18 cellular contexts compared by ENCODE assay signal in the genomic region with DNA sequence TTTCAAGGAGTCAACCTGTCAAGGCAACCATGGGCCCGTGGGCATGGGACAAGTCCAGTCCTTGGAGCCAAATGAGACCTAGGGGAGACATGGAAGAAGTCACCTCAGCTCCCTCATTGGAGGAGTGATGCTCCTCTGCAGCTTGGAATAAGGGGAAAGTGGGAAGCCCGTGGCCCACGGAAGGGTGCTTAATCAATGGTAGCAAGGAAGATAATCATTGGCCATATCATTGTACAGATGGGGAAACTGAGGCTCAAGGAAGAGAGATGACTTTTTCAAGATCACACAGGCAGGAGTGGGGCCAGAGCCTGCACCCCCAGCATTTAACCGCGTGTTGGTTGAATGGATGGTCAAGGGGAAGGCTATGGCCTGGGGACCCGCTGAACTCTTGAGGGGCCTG.
DNase-seq lines count a peak whose midpoint lies in the region; ATAC-seq and TF ChIP-seq lines count a peak whose summit lies in the region.
"Had no signal": no experiment of that assay in that cellular context is flagged by ENCODE, and none has a peak within 500 bp of the region (broad histone marks: within the 10 kb centered on the region; RNA-seq: fewer than 3 reads in every experiment).

No MANE protein-coding gene starts in this region.

- H3K9me3 ChIP-seq in RWPE2 (ENCODE audit: severe bottlenecking): no peaks in the 10 kb centered on the region
- H3K9me3 ChIP-seq in upper lobe of right lung: no peaks in the 10 kb centered on the region
- H3K9me3 ChIP-seq: BLaER1 treated with 17β-estradiol and CSF1 and Interleukin-3, amounts not matched to agents 10 nM and 100 nM; HAP-1 had no signal

- intact Hi-C loops in upper lobe of right lung (cut with DNase I): no loop called here

- H3K27ac ChIP-seq in RWPE2 (ENCODE audit: poor library complexity, severe bottlenecking): peak overlapping the region; percentile 100
- H3K27ac ChIP-seq in upper lobe of right lung: no peak overlapping the region
- H3K27ac ChIP-seq: BLaER1 treated with 17β-estradiol and CSF1 and Interleukin-3, amounts not matched to agents 10 nM and 100 nM; GM23248 had no signal

- H3K27me3 ChIP-seq in RWPE2 (ENCODE audit: insufficient read depth, poor library complexity, severe bottlenecking) (no peaks in the 10 kb centered on the region), upper lobe of right lung (peaks cover 20% of the 10 kb centered on the region)

- H3K27ac Mint-ChIP-seq in stimulated activated naive CD8-positive, alpha-beta T cell treated with anti-CD3 and anti-CD28 coated beads, Interleukin-15, amount 100 ng/mL, for 72 hours: peak overlapping the region; percentile 59 to 93
- H3K27ac Mint-ChIP-seq in T-helper 2 cell treated with Interferon-gamma antibody and Interleukin-4, amounts not matched to agents 5 μg/mL and 100 μg/mL, for 36 hours: no peak overlapping the region
- H3K27ac Mint-ChIP-seq: B cell; CD8-positive, alpha-beta T cell had no signal

- peaks cover 29% of the 10 kb centered on the region for H3K27me3 Mint-ChIP-seq in stimulated activated naive CD8-positive, alpha-beta T cell treated with anti-CD3 and anti-CD28 coated beads, Interleukin-15, amount 100 ng/mL, for 72 hours
- peaks cover 27% of the 10 kb centered on the region for H3K27me3 Mint-ChIP-seq in T-helper 2 cell treated with Interferon-gamma antibody and Interleukin-4, amounts not matched to agents 5 μg/mL and 100 μg/mL, for 36 hours (ENCODE audit: low read depth)

- ATAC-seq in stimulated activated naive CD8-positive, alpha-beta T cell treated with anti-CD3 and anti-CD28 coated beads, Interleukin-15, amount 100 ng/mL, for 72 hours: no peak
- ATAC-seq in stimulated activated naive CD8-positive, alpha-beta T cell treated with anti-CD3 and anti-CD28 coated beads, Interleukin-15, Interleukin-2, amounts not matched to agents 100 U/mL and 50 U/mL, for 24 hours: no peak
- ATAC-seq in RWPE2 (ENCODE audit: low read depth): no peak
- no peak for ATAC-seq in left lobe of liver
- ATAC-seq in upper lobe of right lung: no peak
- ATAC-seq in GM21423 (IDR thresholded peaks at IDR 0.05; ENCODE audit: unreplicated experiment): no peak
- ATAC-seq: CD8-positive, alpha-beta T cell; HepG2 had no signal

- H3K36me3 Mint-ChIP-seq in T-helper 2 cell treated with Interferon-gamma antibody and Interleukin-4, amounts not matched to agents 5 μg/mL and 100 μg/mL, for 36 hours (ENCODE audit: low read depth): no peaks in the 10 kb centered on the region
- H3K36me3 Mint-ChIP-seq: CD8-positive, alpha-beta T cell had no signal

- H3K4me3 Mint-ChIP-seq in stimulated activated naive CD8-positive, alpha-beta T cell treated with anti-CD3 and anti-CD28 coated beads, Interleukin-15, amount 100 ng/mL, for 72 hours: peak overlapping the region in 1 of 2 donors; percentile 23
- no peak overlapping the region for H3K4me3 Mint-ChIP-seq in T-helper 2 cell treated with Interferon-gamma antibody and Interleukin-4, amounts not matched to agents 5 μg/mL and 100 μg/mL, for 36 hours
- H3K4me3 Mint-ChIP-seq: B cell; CD8-positive, alpha-beta T cell had no signal

- no peak for DNase-seq in stimulated activated naive CD8-positive, alpha-beta T cell treated with anti-CD3 and anti-CD28 coated beads, Interleukin-15, amount 100 ng/mL, for 72 hours
- no peak for DNase-seq in stimulated activated naive CD8-positive, alpha-beta T cell treated with anti-CD3 and anti-CD28 coated beads, Interleukin-15, Interleukin-2, amounts not matched to agents 100 U/mL and 50 U/mL, for 24 hours
- DNase-seq in RWPE2 (ENCODE audit: low spot score): no peak
- peak; percentile 16 for DNase-seq in left lobe of liver (ENCODE audit: low spot score)
- DNase-seq in upper lobe of right lung: peak; percentile 30
- DNase-seq in NCI-H524 (lab: John Stamatoyannopoulos, UW): no peak
- DNase-seq in T-helper 2 cell treated with Interferon-gamma antibody and Interleukin-4, amounts not matched to agents 5 μg/mL and 100 μg/mL, for 36 hours (ENCODE audit: low spot score): no peak
- DNase-seq: 8988T; Calu3; CD8-positive, alpha-beta T cell; DMS79 treated with DMSO at 0.1 percent for 48 hours; GF-D8; GM23248 had no signal

- TF ChIP-seq CTCF in RWPE2 (IDR thresholded peaks at IDR 0.05; ENCODE audit: poor library complexity, severe bottlenecking): no peak
- TF ChIP-seq CTCF in upper lobe of right lung (IDR thresholded peaks at IDR 0.05): no peak

- H3K4me1 ChIP-seq in RWPE2 (ENCODE audit: insufficient read depth, poor library complexity, severe bottlenecking) (peaks cover 34% of the 10 kb centered on the region), upper lobe of right lung (peaks cover 3% of the 10 kb centered on the region)
- H3K4me1 ChIP-seq: HAP-1 had no signal

- H3K4me1 Mint-ChIP-seq in stimulated activated naive CD8-positive, alpha-beta T cell treated with anti-CD3 and anti-CD28 coated beads, Interleukin-15, amount 100 ng/mL, for 72 hours: peaks cover 23% of the 10 kb centered on the region
- peaks cover 2% of the 10 kb centered on the region for H3K4me1 Mint-ChIP-seq in T-helper 2 cell treated with Interferon-gamma antibody and Interleukin-4, amounts not matched to agents 5 μg/mL and 100 μg/mL, for 36 hours (ENCODE audit: low read depth)

- H3K36me3 ChIP-seq in RWPE2 (ENCODE audit: low read depth): peaks cover 16% of the 10 kb centered on the region
- no peaks in the 10 kb centered on the region for H3K36me3 ChIP-seq in upper lobe of right lung
- H3K36me3 ChIP-seq: BLaER1 treated with 17β-estradiol and CSF1 and Interleukin-3, amounts not matched to agents 10 nM and 100 nM; HAP-1 had no signal

- H3K4me3 ChIP-seq in RWPE2 (ENCODE audit: severe bottlenecking) (no peak overlapping the region), upper lobe of right lung (no peak overlapping the region)
- H3K4me3 ChIP-seq: BLaER1 treated with 17β-estradiol and CSF1 and Interleukin-3, amounts not matched to agents 10 nM and 100 nM; GM23248; HAP-1 had no signal

- no peaks in the 10 kb centered on the region for H3K9me3 Mint-ChIP-seq in stimulated activated naive CD8-positive, alpha-beta T cell treated with anti-CD3 and anti-CD28 coated beads, Interleukin-15, amount 100 ng/mL, for 72 hours
- no peaks in the 10 kb centered on the region for H3K9me3 Mint-ChIP-seq in T-helper 2 cell treated with Interferon-gamma antibody and Interleukin-4, amounts not matched to agents 5 μg/mL and 100 μg/mL, for 36 hours
- H3K9me3 Mint-ChIP-seq: CD8-positive, alpha-beta T cell had no signal

Comparison
In these comparisons a context has a peak if more than half of its experiments do, and no peak if none do; other contexts are left out.
1. DNase-seq: peak in left lobe of liver (single experiment) and upper lobe of right lung (single experiment); none in stimulated activated naive CD8-positive, alpha-beta T cell treated with anti-CD3 and anti-CD28 coated beads, Interleukin-15, amount 100 ng/mL, for 72 hours (0 of 2), stimulated activated naive CD8-positive, alpha-beta T cell treated with anti-CD3 and anti-CD28 coated beads, Interleukin-15, Interleukin-2, amounts not matched to agents 100 U/mL and 50 U/mL, for 24 hours (single experiment), RWPE2 (single experiment), NCI-H524 (0 of 2) and T-helper 2 cell treated with Interferon-gamma antibody and Interleukin-4, amounts not matched to agents 5 μg/mL and 100 μg/mL, for 36 hours (single experiment).